8 cellular contexts compared by ENCODE assay signal in the genomic region with DNA sequence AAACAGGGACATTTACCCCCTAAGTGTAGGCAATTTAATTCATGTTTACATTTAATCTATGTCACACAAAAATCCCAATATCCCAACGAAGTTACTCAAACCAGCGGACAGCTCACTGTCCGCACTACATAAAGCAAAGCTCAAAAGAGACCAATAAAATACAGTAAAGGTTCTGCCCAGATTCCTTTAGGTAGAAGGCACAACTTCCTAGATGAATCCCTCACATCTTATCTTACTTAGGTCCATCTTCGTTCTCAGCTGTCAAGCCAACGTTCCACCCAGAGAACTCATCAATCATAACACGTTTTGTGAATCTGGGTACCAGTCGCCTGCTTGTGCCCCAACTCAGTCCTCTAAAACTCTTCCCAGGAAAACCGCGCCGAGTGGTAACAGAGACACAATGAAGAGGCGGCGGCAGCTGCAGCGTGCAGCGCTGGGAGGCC. TPM values are rescaled to one million over a fixed set of nuclear protein-coding genes. Genes with fewer than 3 reads are reported as not detected.
A peak's percentile ranks its signal among the peaks of the same experiment; 100 is the strongest.
DNase-seq lines count a peak whose midpoint lies in the region; ATAC-seq and TF ChIP-seq lines count a peak whose summit lies in the region.

No MANE protein-coding gene starts in this region.

- H3K4me3 ChIP-seq in right cardiac atrium (ENCODE audit: low read length) = peak overlapping the region; percentile 64
- peak overlapping the region; percentile 91 for H3K4me3 ChIP-seq in smooth muscle cell

- H3K27ac ChIP-seq in VCaP (peak overlapping the region; percentile 99), right cardiac atrium (ENCODE audit: low read length) (no peak overlapping the region), smooth muscle cell (ENCODE audit: low read depth) (peak overlapping the region; percentile 97)

- H3K27me3 ChIP-seq in right cardiac atrium (ENCODE audit: control insufficient read depth, insufficient read depth) (no peaks in the 10 kb centered on the region), smooth muscle cell (ENCODE audit: low read depth) (no peaks in the 10 kb centered on the region)

- H3K79me2 ChIP-seq in smooth muscle cell (ENCODE audit: low read depth) = peaks cover 74% of the 10 kb centered on the region

- peak overlapping the region; percentile 93 for H3K4me2 ChIP-seq in smooth muscle cell

- peaks cover 25% of the 10 kb centered on the region for H3K36me3 ChIP-seq in smooth muscle cell (ENCODE audit: low read depth)

- H3K9me3 ChIP-seq in right cardiac atrium (ENCODE audit: control insufficient read depth, low read length) (no peaks in the 10 kb centered on the region), smooth muscle cell (replicated peaks; ENCODE audit: low read depth) (no peaks in the 10 kb centered on the region)

- H3K4me1 ChIP-seq in right cardiac atrium (ENCODE audit: control insufficient read depth, insufficient read depth, low read length) = peaks cover 3% of the 10 kb centered on the region
- peaks cover 41% of the 10 kb centered on the region for H3K4me1 ChIP-seq in smooth muscle cell (ENCODE audit: low read depth)

- H3K9ac ChIP-seq in smooth muscle cell (ENCODE audit: low read depth) = peak overlapping the region; percentile 94

- intact Hi-C loops in right cardiac atrium (cut with DNase I) = loop anchor here (2.0 to 10.0 kb wide), 4 partner anchors 51 to 56 kb away; a partner anchor contains a TSS

- TF ChIP-seq CTCF in VCaP (conservative IDR thresholded peaks at IDR 0.05) (no peak), smooth muscle cell (IDR thresholded peaks at IDR 0.05; ENCODE audit: borderline replicate concordance, insufficient read depth, poor library complexity, severe bottlenecking) (no peak)

- no peak for ATAC-seq in right cardiac atrium
- ATAC-seq in HG02870 (IDR thresholded peaks at IDR 0.05; ENCODE audit: unreplicated experiment) = no peak

- peaks cover 55% of the 10 kb centered on the region for H3F3A ChIP-seq in smooth muscle cell (ENCODE audit: low read depth)

- WGBS in right cardiac atrium = under 1% methylated on average over 14 of the region's 14 CpGs
- WGBS in smooth muscle cell (ENCODE audit: low lambda C conversion rate) = 1% methylated on average over 14 of the region's 14 CpGs

- H2AFZ ChIP-seq in smooth muscle cell (ENCODE audit: low read depth) = no peak overlapping the region

- DNase-seq in DMS53 treated with DMSO at 0.1 percent for 48 hours (lab: John Stamatoyannopoulos, UW; ENCODE audit: unreplicated experiment) (peak; percentile 36), DMS53 (lab: John Stamatoyannopoulos, UW) (no peak), right cardiac atrium (no peak), smooth muscle cell (lab: John Stamatoyannopoulos, UW; ENCODE audit: unreplicated experiment) (no peak), C1 segment of cervical spinal cord (lab: John Stamatoyannopoulos, UW) (no peak), cerebellar nuclear complex (lab: John Stamatoyannopoulos, UW) (no peak)

- peaks cover 79% of the 10 kb centered on the region for H4K20me1 ChIP-seq in smooth muscle cell (ENCODE audit: low read depth)

RNA-seq across cellular contexts. Expression of a gene that starts 1.7 kb away (rescaled TPM):
- total RNA-seq in right cardiac atrium (100 to 1,000 TPM in 3 of 4 donors, 10 to 100 TPM in 1; 89.5 to 185 (median 138) TPM), smooth muscle cell (279 and 283 TPM in 2 replicates)
- polyA plus RNA-seq in right cardiac atrium (181 TPM), smooth muscle cell (144 and 169 TPM in 2 replicates)

RNA-seq across cellular contexts. Expression of a gene that starts 1.8 kb away (rescaled TPM):
- total RNA-seq in right cardiac atrium (10 to 100 TPM; 15.1 to 16.5 (median 15.7) TPM), smooth muscle cell (39.1 and 54.5 TPM in 2 replicates)
- polyA plus RNA-seq in right cardiac atrium (20.1 TPM), smooth muscle cell (27.4 and 36.2 TPM in 2 replicates)

RNA-seq across cellular contexts. Expression of a gene that starts 54.8 kb away (rescaled TPM):
- total RNA-seq in right cardiac atrium = 100 to 1,000 TPM; 128 to 141 (median 135) TPM
- polyA plus RNA-seq in right cardiac atrium = 141 TPM
- total RNA-seq in smooth muscle cell = 58.7 and 59.2 TPM in 2 replicates
- 162 and 207 TPM in 2 replicates for polyA plus RNA-seq in smooth muscle cell
